Comparison of ENCODE assay signal across 7 cellular contexts in genomic region chr3:165195628-165196576, GRCh38. TPM values are rescaled to one million over a fixed set of nuclear protein-coding genes. Genes with fewer than 3 reads are reported as not detected.
DNase-seq lines count a peak whose midpoint lies in the region; ATAC-seq lines count a peak whose summit lies in the region.

Gene SLITRK3, minus strand, starts transcription at chr3:165196384. Its CDS starts 5,554 bp downstream, at chr3:165190830.

- H3K36me3 ChIP-seq in iPS-15b (ENCODE audit: control insufficient read depth, insufficient read depth, low read length) = no peaks in the 10 kb centered on the region
- H3K36me3 ChIP-seq in skeletal muscle tissue (ENCODE audit: control insufficient read depth in 3 of 3, insufficient read depth in 3 of 3, low read length in 3 of 3) = no peaks in the 10 kb centered on the region

- H3K4me1 ChIP-seq in iPS-15b (ENCODE audit: control insufficient read depth, insufficient read depth, low read length) = peaks cover 7% of the 10 kb centered on the region
- peaks cover 16 to 20% (median 19%) of the 10 kb centered on the region in 3 donors for H3K4me1 ChIP-seq in skeletal muscle tissue (ENCODE audit: control insufficient read depth in 3 of 3, insufficient read depth in 3 of 3, low read length in 3 of 3)

- peak within 1 kb of the TSS; percentile 84 for H3K4me3 ChIP-seq in iPS-15b (ENCODE audit: low read depth, low read length)
- H3K4me3 ChIP-seq in skeletal muscle tissue (ENCODE audit: low read length in 3 of 3) = peak within 1 kb of the TSS; percentile 58 to 68 (median 62)

- peaks cover 56% of the 10 kb centered on the region for H3K27me3 ChIP-seq in iPS-15b (ENCODE audit: control insufficient read depth, insufficient read depth, low read length)
- H3K27me3 ChIP-seq in skeletal muscle tissue (ENCODE audit: control insufficient read depth in 3 of 3, insufficient read depth in 3 of 3, low read length in 3 of 3) = peaks cover 53 to 55% (median 53%) of the 10 kb centered on the region in 3 donors

- peaks cover 12% of the 10 kb centered on the region for H3K4me1 Mint-ChIP-seq in activated T-helper 17 cell treated with anti-CD3 and anti-CD28 coated beads, Interleukin-2, amount 50 U/mL, for 72 hours

- peaks cover 55% of the 10 kb centered on the region for H3K27me3 Mint-ChIP-seq in activated T-helper 17 cell treated with anti-CD3 and anti-CD28 coated beads, Interleukin-2, amount 50 U/mL, for 72 hours

- DNase-seq in HK-2 (ENCODE audit: unreplicated experiment) (peak; percentile 20), GM19240 (ENCODE audit: insufficient read length, low spot score) (no peak), NCI-H2227 treated with DMSO at 0.1 percent for 48 hours (lab: John Stamatoyannopoulos, UW) (no peak)

- H3K9me3 Mint-ChIP-seq in activated T-helper 17 cell treated with anti-CD3 and anti-CD28 coated beads, Interleukin-2, amount 50 U/mL, for 72 hours = no peaks in the 10 kb centered on the region

- no peaks in the 10 kb centered on the region for H3K36me3 Mint-ChIP-seq in activated T-helper 17 cell treated with anti-CD3 and anti-CD28 coated beads, Interleukin-2, amount 50 U/mL, for 72 hours (ENCODE audit: low read depth)

- H3K9me3 ChIP-seq in iPS-15b (ENCODE audit: control insufficient read depth, insufficient read depth, low read length) (no peaks in the 10 kb centered on the region), skeletal muscle tissue (ENCODE audit: control insufficient read depth in 3 of 3, low read length in 3 of 3) (no peaks in the 10 kb centered on the region)

- H3K9ac ChIP-seq in iPS-15b (ENCODE audit: low read depth, low read length) (peak within 1 kb of the TSS; percentile 38), skeletal muscle tissue (ENCODE audit: low read depth in 1 of 3, low read length in 3 of 3) (no peak within 1 kb of the TSS)

- no peak within 1 kb of the TSS for H3K27ac ChIP-seq in skeletal muscle tissue (ENCODE audit: low read depth, low read length)

- peak within 1 kb of the TSS; percentile 70 for H3K4me3 Mint-ChIP-seq in activated T-helper 17 cell treated with anti-CD3 and anti-CD28 coated beads, Interleukin-2, amount 50 U/mL, for 72 hours

- H3K27ac Mint-ChIP-seq in activated T-helper 17 cell treated with anti-CD3 and anti-CD28 coated beads, Interleukin-2, amount 50 U/mL, for 72 hours = no peak within 1 kb of the TSS

- ATAC-seq in activated T-helper 17 cell treated with anti-CD3 and anti-CD28 coated beads, Interleukin-2, amount 50 U/mL, for 72 hours (replicated peaks) = no peak
- ATAC-seq in HG03469 (IDR thresholded peaks at IDR 0.05; ENCODE audit: unreplicated experiment) = no peak

RNA-seq across cellular contexts. Expression of gene SLITRK3, which starts in this region (rescaled TPM):
- not detected for total RNA-seq in activated T-helper 17 cell treated with anti-CD3 and anti-CD28 coated beads, Interleukin-2, amount 50 U/mL, for 72 hours
- total RNA-seq in skeletal muscle tissue = under 0.01 TPM
